Comparison of ENCODE assay signal across 1 cellular context in the genomic region with DNA sequence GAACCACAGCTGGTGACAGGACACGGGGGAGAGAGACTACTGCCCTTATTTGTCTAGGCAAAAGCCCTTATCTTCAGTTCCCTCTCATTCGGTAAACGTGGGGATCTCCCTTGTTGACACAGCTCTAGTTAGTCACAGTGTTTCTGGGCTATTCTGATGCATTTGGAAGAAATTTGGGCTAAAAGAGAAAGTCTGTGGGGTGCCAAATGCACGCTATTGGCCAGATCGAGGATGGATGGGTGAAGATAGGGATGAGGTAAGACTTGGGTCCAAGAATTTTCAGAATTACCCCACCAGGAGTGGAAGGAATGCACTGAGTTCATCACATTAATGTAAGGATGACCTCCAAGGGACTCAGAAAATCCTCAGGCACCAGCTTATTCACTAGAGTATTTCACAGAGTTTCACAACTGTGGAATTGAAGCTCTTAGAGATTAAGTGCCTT.
TF ChIP-seq lines count a peak whose summit lies in the region.

No MANE protein-coding gene starts in this region.

TF ChIP-seq in IMR-90, 13 proteins besides CTCF, POLR2A, EP300 and RAD21:
- TF ChIP-seq SMC3 (IDR thresholded peaks at IDR 0.05; ENCODE audit: low read depth, low read length) (0 out of 2 replicates have a peak, but pooled peaks have one; percentile 2), MAFK (IDR thresholded peaks at IDR 0.05; ENCODE audit: low read depth, low read length) (peak; percentile 1; the same call in 1 of the 2 replicates), RFX5 (IDR thresholded peaks at IDR 0.05; ENCODE audit: low read depth, low read length) (no peak), NFE2L2 (IDR thresholded peaks at IDR 0.05; ENCODE audit: low read depth, low read length) (peak; percentile 33; the same call in 1 of the 2 replicates), MXI1 (IDR thresholded peaks at IDR 0.05; ENCODE audit: borderline replicate concordance, low read depth, low read length) (0 out of 2 replicates have a peak, but pooled peaks have one; percentile 14), BHLHE40 (IDR thresholded peaks at IDR 0.05; ENCODE audit: low read depth, low read length) (no peak), CEBPB (IDR thresholded peaks at IDR 0.05; ENCODE audit: low read depth, low read length) (peak; percentile 85), MAZ (IDR thresholded peaks at IDR 0.05; ENCODE audit: borderline replicate concordance, low read depth, low read length) (0 out of 2 replicates have a peak, but pooled peaks have one; percentile 34), RCOR1 (IDR thresholded peaks at IDR 0.05; ENCODE audit: insufficient replicate concordance, low read length) (peak; percentile 92), CHD1 (IDR thresholded peaks at IDR 0.05; ENCODE audit: low read depth, low read length) (no peak), FOS (IDR thresholded peaks at IDR 0.05; ENCODE audit: low read depth, low read length) (peak; percentile 79)
- TF ChIP-seq, protein P1, sequence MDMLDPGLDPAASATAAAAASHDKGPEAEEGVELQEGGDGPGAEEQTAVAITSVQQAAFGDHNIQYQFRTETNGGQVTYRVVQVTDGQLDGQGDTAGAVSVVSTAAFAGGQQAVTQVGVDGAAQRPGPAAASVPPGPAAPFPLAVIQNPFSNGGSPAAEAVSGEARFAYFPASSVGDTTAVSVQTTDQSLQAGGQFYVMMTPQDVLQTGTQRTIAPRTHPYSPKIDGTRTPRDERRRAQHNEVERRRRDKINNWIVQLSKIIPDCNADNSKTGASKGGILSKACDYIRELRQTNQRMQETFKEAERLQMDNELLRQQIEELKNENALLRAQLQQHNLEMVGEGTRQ (IDR thresholded peaks at IDR 0.05; ENCODE audit: low read depth, low read length), result no peak
- TF ChIP-seq, protein P2, sequence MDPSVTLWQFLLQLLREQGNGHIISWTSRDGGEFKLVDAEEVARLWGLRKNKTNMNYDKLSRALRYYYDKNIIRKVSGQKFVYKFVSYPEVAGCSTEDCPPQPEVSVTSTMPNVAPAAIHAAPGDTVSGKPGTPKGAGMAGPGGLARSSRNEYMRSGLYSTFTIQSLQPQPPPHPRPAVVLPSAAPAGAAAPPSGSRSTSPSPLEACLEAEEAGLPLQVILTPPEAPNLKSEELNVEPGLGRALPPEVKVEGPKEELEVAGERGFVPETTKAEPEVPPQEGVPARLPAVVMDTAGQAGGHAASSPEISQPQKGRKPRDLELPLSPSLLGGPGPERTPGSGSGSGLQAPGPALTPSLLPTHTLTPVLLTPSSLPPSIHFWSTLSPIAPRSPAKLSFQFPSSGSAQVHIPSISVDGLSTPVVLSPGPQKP (IDR thresholded peaks at IDR 0.05; ENCODE audit: borderline replicate concordance, low read depth, low read length), result no peak
